18 cellular contexts compared by ENCODE assay signal in genomic region chr3:130260821-130261402, GRCh38.
"Had no signal": no experiment of that assay in that cellular context is flagged by ENCODE, and none has a peak within 500 bp of the region (broad histone marks: within the 10 kb centered on the region; RNA-seq: fewer than 3 reads in every experiment).

No MANE protein-coding gene starts in this region.

- H3K27me3 ChIP-seq: cardiac muscle cell, esophagus squamous epithelium, suprapubic skin, transverse colon had no signal

- H3K4me1 ChIP-seq: transverse colon had no signal

- H3K9me3 ChIP-seq: esophagus squamous epithelium, suprapubic skin, transverse colon had no signal

- DNase-seq: activated CD4-positive, alpha-beta T cell treated with anti-CD3 and anti-CD28 coated beads, Interleukin-2, amount 10 ng/mL, durations not matched to agents 24 days and 14 days; activated CD8-positive, alpha-beta T cell treated with anti-CD3 and anti-CD28 coated beads for 36 hours; activated naive CD4-positive, alpha-beta T cell; activated naive CD8-positive, alpha-beta T cell treated with anti-CD3 and anti-CD28 coated beads for 36 hours; activated T-cell treated with anti-CD3 and anti-CD28 coated beads, Interleukin-2, amount 50 U/mL, for 1 hour; amygdala; dermis blood vessel endothelial cell; effector memory CD4-positive, alpha-beta T cell; esophagus squamous epithelium; foreskin melanocyte; glutamatergic neuron; occipital lobe; small intestine; stimulated activated CD4-positive, alpha-beta T cell treated with anti-CD3 and anti-CD28 coated beads, Interleukin-4, amount 100 ng/mL, for 1 hour; stimulated activated naive CD8-positive, alpha-beta T cell treated with anti-CD3 and anti-CD28 coated beads, Interleukin-15, amount 100 ng/mL, for 72 hours; transverse colon had no signal

- H3K27ac ChIP-seq: cardiac muscle cell, esophagus squamous epithelium, suprapubic skin, transverse colon had no signal

- H3K4me3 ChIP-seq: cardiac muscle cell, esophagus squamous epithelium, suprapubic skin, transverse colon had no signal

- H3K36me3 ChIP-seq: cardiac muscle cell, esophagus squamous epithelium, suprapubic skin, transverse colon had no signal

- ATAC-seq: activated CD8-positive, alpha-beta T cell treated with anti-CD3 and anti-CD28 coated beads for 36 hours; stimulated activated naive CD8-positive, alpha-beta T cell treated with anti-CD3 and anti-CD28 coated beads, Interleukin-15, amount 100 ng/mL, for 72 hours had no signal
